11 cellular contexts compared by ENCODE assay signal in genomic region chr1:244840219-244840794, GRCh38. TPM values are rescaled to one million over a fixed set of nuclear protein-coding genes. Genes with fewer than 3 reads are reported as not detected.
A peak's percentile ranks its signal among the peaks of the same experiment; 100 is the strongest.
DNase-seq lines count a peak whose midpoint lies in the region; ATAC-seq and TF ChIP-seq lines count a peak whose summit lies in the region.
"Had no signal": no experiment of that assay in that cellular context is flagged by ENCODE, and none has a peak within 500 bp of the region (broad histone marks: within the 10 kb centered on the region; RNA-seq: fewer than 3 reads in every experiment).

No MANE protein-coding gene starts in this region.

- peaks cover 56 to 68% of the 10 kb centered on the region in 2 donors for H3K36me3 Mint-ChIP-seq in CD14-positive monocyte
- peaks cover 41% of the 10 kb centered on the region for H3K36me3 Mint-ChIP-seq in activated naive CD8-positive, alpha-beta T cell treated with anti-CD3 and anti-CD28 coated beads, Interleukin-2, amount 10 ng/mL, durations not matched to agents 7 days and 5 days
- H3K36me3 Mint-ChIP-seq in nephron (ENCODE audit: low read depth): peaks cover 65% of the 10 kb centered on the region

- no peaks in the 10 kb centered on the region for H3K9me2 ChIP-seq in HCT116 (ENCODE audit: insufficient read depth)

- CTCF ChIA-PET in HCT116 (lab: Charles Lee): interaction anchor here (1.8 kb wide), 1 partner anchor 202 kb away, joined by 5 read pairs; no protein-coding TSS in a partner anchor

- DNase-seq in CD14-positive monocyte (ENCODE audit: low spot score) (no peak), HCT116 (ENCODE audit: low read depth, low spot score) (no peak), retina (no peak), DMS79 treated with DMSO at 0.1 percent for 48 hours (lab: John Stamatoyannopoulos, UW) (no peak)
- no peak for DNase-seq in activated naive CD8-positive, alpha-beta T cell treated with anti-CD3 and anti-CD28 coated beads, Interleukin-2, amount 10 ng/mL, durations not matched to agents 7 days and 5 days
- no peak for DNase-seq in stimulated activated CD4-positive, alpha-beta T cell treated with anti-CD3 and anti-CD28 coated beads, Interleukin-12 subunit alpha, Interleukin-12 subunit beta, amount 100 ng/mL, for 4 hours
- DNase-seq: effector CD4-positive, alpha-beta T cell; NCI-H446 treated with DMSO at 0.1 percent for 48 hours; upper lobe of left lung had no signal

- RAD21 ChIA-PET in HCT116 (lab: Charles Lee; ENCODE audit: low non-redundant PET in 1 of 2, low total read pairs in 2 of 2, uncharacterized antibody in 2 of 2, unreplicated experiment in 2 of 2): no interaction called here

- no peaks in the 10 kb centered on the region for H3K27me3 ChIP-seq in HCT116 (ENCODE audit: insufficient read depth, low read length)
- H3K27me3 ChIP-seq: upper lobe of left lung had no signal

- intact Hi-C loops in CD14-positive monocyte (cut with micrococcal nuclease) (no loop called here), HCT116 (cut with micrococcal nuclease) (no loop called here)

- no peak for TF ChIP-seq POLR2A in HCT116 (IDR thresholded peaks at IDR 0.05; ENCODE audit: borderline replicate concordance, extremely low read depth, insufficient read depth, insufficient read length)

- H3K9me3 ChIP-seq in HCT116 (ENCODE audit: control insufficient read depth in 1 of 2, insufficient read depth in 1 of 2, low read depth in 1 of 2, low read length in 2 of 2): no peaks in the 10 kb centered on the region
- H3K9me3 ChIP-seq: upper lobe of left lung had no signal

- peaks cover 39% of the 10 kb centered on the region for H3K4me1 Mint-ChIP-seq in CD14-positive monocyte
- H3K4me1 Mint-ChIP-seq in activated naive CD8-positive, alpha-beta T cell treated with anti-CD3 and anti-CD28 coated beads, Interleukin-2, amount 10 ng/mL, durations not matched to agents 7 days and 5 days: peaks cover 56% of the 10 kb centered on the region
- H3K4me1 Mint-ChIP-seq in nephron: peaks cover 49% of the 10 kb centered on the region

- no peak overlapping the region for H3K4me3 Mint-ChIP-seq in CD14-positive monocyte
- peak overlapping the region; percentile 4 for H3K4me3 Mint-ChIP-seq in activated naive CD8-positive, alpha-beta T cell treated with anti-CD3 and anti-CD28 coated beads, Interleukin-2, amount 10 ng/mL, durations not matched to agents 7 days and 5 days
- H3K4me3 Mint-ChIP-seq in nephron: peak overlapping the region; percentile 33 to 46 (median 36)

- TF ChIP-seq CTCF in CD14-positive monocyte (IDR thresholded peaks at IDR 0.05) (no peak), HCT116 (IDR thresholded peaks at IDR 0.05 in 2 of 3, conservative IDR thresholded peaks at IDR 0.05 in 1 of 3; ENCODE audit: borderline replicate concordance in 1 of 3, insufficient read depth in 1 of 3, low read depth in 2 of 3, low read length in 2 of 3) (no peak), nephron (IDR thresholded peaks at IDR 0.05; ENCODE audit: unreplicated experiment in 3 of 3) (no peak)

- TF ChIP-seq RAD21 in HCT116 (IDR thresholded peaks at IDR 0.05; ENCODE audit: low read depth): no peak

- peaks cover 0 to 26% of the 10 kb centered on the region in 2 experiments; a peak in 3 of 4 replicates for H3K4me1 ChIP-seq in HCT116 (ENCODE audit: control insufficient read depth in 1 of 2, insufficient read depth in 2 of 2, low read length in 2 of 2)

- H3K9me3 Mint-ChIP-seq in CD14-positive monocyte: no peaks in the 10 kb centered on the region
- no peaks in the 10 kb centered on the region for H3K9me3 Mint-ChIP-seq in activated naive CD8-positive, alpha-beta T cell treated with anti-CD3 and anti-CD28 coated beads, Interleukin-2, amount 10 ng/mL, durations not matched to agents 7 days and 5 days
- H3K9me3 Mint-ChIP-seq in nephron: no peaks in the 10 kb centered on the region

- no peak overlapping the region for H3K4me2 ChIP-seq in HCT116 (ENCODE audit: low read length)

- H3K79me2 ChIP-seq in HCT116 (ENCODE audit: insufficient read depth, low read length): peaks cover 86% of the 10 kb centered on the region

- H3K4me3 ChIP-seq in HCT116 (replicated peaks in 1 of 2; ENCODE audit: low read depth in 1 of 2, low read length in 2 of 2): no peak overlapping the region
- H3K4me3 ChIP-seq: upper lobe of left lung had no signal

- ATAC-seq in HCT116 (no peak), GM18868 (IDR thresholded peaks at IDR 0.05; ENCODE audit: unreplicated experiment) (no peak)
- no peak for ATAC-seq in activated naive CD8-positive, alpha-beta T cell treated with anti-CD3 and anti-CD28 coated beads, Interleukin-2, amount 10 ng/mL, durations not matched to agents 7 days and 5 days (ENCODE audit: low read depth)

- H3K36me3 ChIP-seq in HCT116 (ENCODE audit: control insufficient read depth in 1 of 2, insufficient read depth in 2 of 2, low read length in 2 of 2): peaks cover 34 to 36% of the 10 kb centered on the region in 2 experiments

- POLR2A ChIA-PET in HCT116 (lab: Charles Lee): interaction anchor here (0.7 kb wide), 1 partner anchor 9 kb away, joined by 3 read pairs; no protein-coding TSS in a partner anchor
- POLR2A ChIA-PET in activated naive CD8-positive, alpha-beta T cell treated with anti-CD3 and anti-CD28 coated beads, Interleukin-2, amount 10 ng/mL, durations not matched to agents 7 days and 5 days (lab: Charles Lee): interaction anchor here (16.7 kb wide), 1 partner anchor 17 kb away, joined by 391 read pairs; the partner anchor contains the start of gene HNRNPU

- H3K27ac Mint-ChIP-seq in CD14-positive monocyte (peak overlapping the region in 4 of 7 donors; percentile 5 to 86 (median 58)), nephron (peak overlapping the region; percentile 75 to 100 (median 90))
- peak overlapping the region; percentile 17 for H3K27ac Mint-ChIP-seq in activated naive CD8-positive, alpha-beta T cell treated with anti-CD3 and anti-CD28 coated beads, Interleukin-2, amount 10 ng/mL, durations not matched to agents 7 days and 5 days

- H4K20me1 ChIP-seq in HCT116 (ENCODE audit: insufficient read depth): peaks cover 21% of the 10 kb centered on the region; the same call in 1 of the 2 replicates

- H3K9ac ChIP-seq in HCT116 (ENCODE audit: low read length): no peak overlapping the region

- no peak overlapping the region; the same call in 1 of the 2 replicates for H3K27ac ChIP-seq in HCT116 (ENCODE audit: low read depth, low read length)

- BruUV-seq in HCT116 (replicated peaks; lab: Mats Ljungman, UMichigan): no TSS peak

- H3K27me3 Mint-ChIP-seq in CD14-positive monocyte (ENCODE audit: low read depth in 3 of 3) (no peaks in the 10 kb centered on the region), nephron (ENCODE audit: low read depth) (no peaks in the 10 kb centered on the region)
- no peaks in the 10 kb centered on the region for H3K27me3 Mint-ChIP-seq in activated naive CD8-positive, alpha-beta T cell treated with anti-CD3 and anti-CD28 coated beads, Interleukin-2, amount 10 ng/mL, durations not matched to agents 7 days and 5 days

- no peak overlapping the region for H2AFZ ChIP-seq in HCT116 (ENCODE audit: low read depth, low read length, poor library complexity, severe bottlenecking)

TF ChIP-seq in HCT116, 20 proteins besides CTCF, POLR2A, EP300 and RAD21:
- no peak for TF ChIP-seq ZNF274 (IDR thresholded peaks at IDR 0.05; ENCODE audit: low read depth, low read length)
- TF ChIP-seq SIN3A (IDR thresholded peaks at IDR 0.05; ENCODE audit: low read depth): peak; percentile 22; the same call in 1 of the 2 replicates
- no peak for TF ChIP-seq EZH2 (IDR thresholded peaks at IDR 0.05)
- 0 out of 2 replicates have a peak, but pooled peaks have one; percentile 12 for TF ChIP-seq MAX (IDR thresholded peaks at IDR 0.05)
- TF ChIP-seq YY1 (IDR thresholded peaks at IDR 0.05; ENCODE audit: extremely low read depth, insufficient replicate concordance, low read depth, low read length): no peak
- peak; percentile 5; the same call in 1 of the 2 replicates for TF ChIP-seq POLR2AphosphoS5 (IDR thresholded peaks at IDR 0.05; ENCODE audit: low read depth, low read length)
- no peak for TF ChIP-seq CBX3 (IDR thresholded peaks at IDR 0.05; ENCODE audit: low read depth)
- TF ChIP-seq EZH2phosphoT487 (IDR thresholded peaks at IDR 0.05; ENCODE audit: borderline replicate concordance): no peak
- no peak for TF ChIP-seq CEBPB (IDR thresholded peaks at IDR 0.05; ENCODE audit: low read depth)

RNA-seq across cellular contexts. Expression of gene COX20, which starts 4.8 kb away (rescaled TPM):
- 10 to 100 TPM; 15.8 to 17.9 TPM for polyA plus RNA-seq in CD14-positive monocyte
- total RNA-seq in HCT116 (2021; ENCODE audit: unreplicated experiment): 48.1 TPM
- polyA plus RNA-seq in HCT116 (2012): 11.7 and 18.0 TPM in 2 replicates
- total RNA-seq in activated naive CD8-positive, alpha-beta T cell treated with anti-CD3 and anti-CD28 coated beads, Interleukin-2, amount 10 ng/mL, durations not matched to agents 7 days and 5 days: 10 to 100 TPM; 25.1 to 25.9 TPM

RNA-seq across cellular contexts. Expression of gene HNRNPU, which starts 24.0 kb away (rescaled TPM):
- polyA plus RNA-seq in CD14-positive monocyte: 100 to 1,000 TPM in 1 of 2 donors, 10 to 100 TPM in 1; 71.5 to 143 TPM
- 424 TPM for total RNA-seq in HCT116 (2021; ENCODE audit: unreplicated experiment)
- polyA plus RNA-seq in HCT116 (2012): 261 and 282 TPM in 2 replicates
- total RNA-seq in activated naive CD8-positive, alpha-beta T cell treated with anti-CD3 and anti-CD28 coated beads, Interleukin-2, amount 10 ng/mL, durations not matched to agents 7 days and 5 days: 100 to 1,000 TPM; 388 to 398 TPM

Comparison
In these comparisons a context has a peak if more than half of its experiments do, and no peak if none do; other contexts are left out.
1. H3K27ac Mint-ChIP-seq: peak in every context shown above with its lines; median percentile 90 in nephron; 58 in CD14-positive monocyte; 17 in activated naive CD8-positive, alpha-beta T cell treated with anti-CD3 and anti-CD28 coated beads, Interleukin-2, amount 10 ng/mL, durations not matched to agents 7 days and 5 days.
2. H3K4me3 Mint-ChIP-seq: peak in activated naive CD8-positive, alpha-beta T cell treated with anti-CD3 and anti-CD28 coated beads, Interleukin-2, amount 10 ng/mL, durations not matched to agents 7 days and 5 days (single experiment) and nephron (3 of 3); none in CD14-positive monocyte (0 of 2).